In genomic region chr1:207993477-207994445, GRCh38 we compare ENCODE assay signal across 10 cellular contexts.
DNase-seq lines count a peak whose midpoint lies in the region; ATAC-seq, FAIRE-seq and TF ChIP-seq lines count a peak whose summit lies in the region.
"Had no signal": no experiment of that assay in that cellular context is flagged by ENCODE, and none has a peak within 500 bp of the region (broad histone marks: within the 10 kb centered on the region; RNA-seq: fewer than 3 reads in every experiment).

No MANE protein-coding gene starts in this region.

- peak; percentile 73 for ATAC-seq in HepG2
- ATAC-seq in right lobe of liver: no peak
- ATAC-seq: activated T-cell treated with anti-CD3 and anti-CD28 coated beads, Interleukin-2, amount 50 U/mL, for 72 hours had no signal

- TF ChIP-seq EP300 in HepG2 (IDR thresholded peaks at IDR 0.05; ENCODE audit: low read depth in 2 of 2, low read length in 2 of 2): no peak
- TF ChIP-seq EP300 in HepG2 (CRISPR knock-in tag; IDR thresholded peaks at IDR 0.05; ENCODE audit: borderline replicate concordance): no peak

- H3K27me3 ChIP-seq in HepG2 (ENCODE audit: control insufficient read depth in 1 of 2, insufficient read depth in 2 of 2, low read length in 2 of 2): peaks cover 0 to 8% of the 10 kb centered on the region in 2 experiments; a peak in 1 of 5 replicates
- H3K27me3 ChIP-seq in right lobe of liver: no peaks in the 10 kb centered on the region
- H3K27me3 ChIP-seq in NT2/D1 (ENCODE audit: insufficient read depth, insufficient read length): no peaks in the 10 kb centered on the region

- H3K4me1 ChIP-seq in HepG2 (ENCODE audit: insufficient read depth, low read length) (no peaks in the 10 kb centered on the region), right lobe of liver (no peaks in the 10 kb centered on the region), NT2/D1 (ENCODE audit: insufficient read depth, insufficient read length) (peaks cover 6% of the 10 kb centered on the region)

- no peak overlapping the region for H3K4me3 ChIP-seq in HepG2 (replicated peaks in 1 of 3; ENCODE audit: insufficient read depth in 1 of 3, low read depth in 2 of 3, low read length in 3 of 3)
- H3K4me3 ChIP-seq in right lobe of liver: no peak overlapping the region
- H3K4me3 ChIP-seq in NT2/D1 (ENCODE audit: insufficient read length, low read depth): no peak overlapping the region
- H3K4me3 ChIP-seq in lower leg skin (ENCODE audit: low read depth, poor library complexity, severe bottlenecking): no peak overlapping the region

- no peaks in the 10 kb centered on the region for H3K79me2 ChIP-seq in HepG2 (ENCODE audit: insufficient read depth, low read length)

- no peak overlapping the region for H3K4me2 ChIP-seq in HepG2 (ENCODE audit: low read depth, low read length)

- CTCF ChIA-PET in HepG2 (lab: Yijun Ruan, JAX; ENCODE audit: low intra/inter-chr PET ratio, low total read pairs): no interaction called here

- DNase-seq in HepG2 (ENCODE audit: low spot score) (no peak), right lobe of liver (no peak), NT2/D1 (ENCODE audit: low read depth, low spot score) (peak; percentile 57), fibroblast of peridontal ligament (ENCODE audit: extremely low read depth) (peak; percentile 10), SIG-M5 (lab: John Stamatoyannopoulos, UW) (no peak), NCI-H2029 treated with DMSO at 0.1 percent for 48 hours (lab: John Stamatoyannopoulos, UW) (no peak), RCC 7860 (ENCODE audit: low spot score) (no peak), lower leg skin (ENCODE audit: low spot score in 2 of 2) (no peak)

- intact Hi-C loops in HepG2 (cut with micrococcal nuclease; ENCODE audit: unreplicated experiment): no loop called here
- intact Hi-C loops in right lobe of liver (cut with DNase I): no loop called here
- intact Hi-C loops in lower leg skin (cut with DNase I; ENCODE audit: low total_unique reads): no loop called here

- in situ Hi-C loops in HepG2 (cut with HindIII; ENCODE audit: extremely low pct_ligation_motif_present, low pct_unique_long_range_greater_than_20kb): loop anchor here (10.0 kb wide), 1 partner anchor 109 kb away; no protein-coding TSS in a partner anchor

- no TSS peak for BruUV-seq in HepG2 (replicated peaks; lab: Mats Ljungman, UMichigan)

- no peaks in the 10 kb centered on the region for H3K9me3 ChIP-seq in HepG2 (ENCODE audit: low read length)
- no peaks in the 10 kb centered on the region for H3K9me3 ChIP-seq in right lobe of liver
- H3K9me3 ChIP-seq in NT2/D1 (ENCODE audit: insufficient read depth, low read length): no peaks in the 10 kb centered on the region

- no peak for TF ChIP-seq RAD21 in HepG2 (CRISPR knock-in tag; IDR thresholded peaks at IDR 0.05)

- no peak for TF ChIP-seq POLR2A in HepG2 (IDR thresholded peaks at IDR 0.05; ENCODE audit: insufficient read depth in 1 of 2, low read depth in 2 of 2, low read length in 2 of 2)
- no peak for TF ChIP-seq POLR2A in right lobe of liver (IDR thresholded peaks at IDR 0.05)
- no peak for TF ChIP-seq POLR2A in lower leg skin (IDR thresholded peaks at IDR 0.05)

- FAIRE-seq in HepG2 (lab: Jason Lieb, UNC): no peak
- FAIRE-seq in RCC 7860 (lab: Jason Lieb, UNC): no peak

- WGBS in HepG2 (ENCODE audit: low lambda C conversion rate): 54% methylated on average over 5 of the region's 5 CpGs
- WGBS in right lobe of liver (ENCODE audit: insufficient coverage, low coverage, low lambda C conversion rate, missing lambda C conversion rate): 74% methylated on average over 5 of the region's 5 CpGs
- WGBS in lower leg skin, 2 donors: 84 to 85% methylated on average over 5 of the region's 5 CpGs

- H2AFZ ChIP-seq in HepG2 (ENCODE audit: low read length): no peak overlapping the region

- no peak overlapping the region for H3K27ac ChIP-seq in HepG2 (ENCODE audit: extremely low read length, insufficient read depth, low read length)
- H3K27ac ChIP-seq in right lobe of liver: no peak overlapping the region
- H3K27ac ChIP-seq: HL-60 had no signal

- H3K9ac ChIP-seq in HepG2 (ENCODE audit: insufficient read depth, low read depth, low read length) (no peak overlapping the region), NT2/D1 (ENCODE audit: insufficient read length, low read depth) (no peak overlapping the region)

- no peaks in the 10 kb centered on the region for H4K20me1 ChIP-seq in HepG2 (ENCODE audit: insufficient read depth, low read length)

- TF ChIP-seq CTCF in HepG2 (CRISPR knock-in tag; IDR thresholded peaks at IDR 0.05): peak; percentile 74
- peak in 2 of 4 donors; percentile 14 to 19 for TF ChIP-seq CTCF in right lobe of liver (IDR thresholded peaks at IDR 0.05)
- no peak for TF ChIP-seq CTCF in lower leg skin (IDR thresholded peaks at IDR 0.05)

- POLR2A ChIA-PET in HepG2 (lab: Yijun Ruan, JAX): no interaction called here

- H3K36me3 ChIP-seq in HepG2 (replicated peaks in 1 of 2; ENCODE audit: control insufficient read depth in 1 of 2, insufficient read depth in 2 of 2, low read length in 2 of 2) (no peaks in the 10 kb centered on the region), right lobe of liver (no peaks in the 10 kb centered on the region), NT2/D1 (ENCODE audit: insufficient read depth, insufficient read length, low read length) (no peaks in the 10 kb centered on the region)

TF ChIP-seq in HepG2, 621 proteins besides CTCF, POLR2A, EP300 and RAD21:
- TF ChIP-seq STAG1 (CRISPR knock-in tag; IDR thresholded peaks at IDR 0.05) (peak; percentile 76), MATR3 (CRISPR knock-in tag; IDR thresholded peaks at IDR 0.05) (no peak)

Comparison
In these comparisons a context has a peak if more than half of its experiments do, and no peak if none do; other contexts are left out.
1. DNase-seq: peak in NT2/D1 (single experiment) and fibroblast of peridontal ligament (single experiment); none in HepG2 (single experiment), right lobe of liver (0 of 3), SIG-M5 (single experiment), NCI-H2029 treated with DMSO at 0.1 percent for 48 hours (single experiment), RCC 7860 (single experiment) and lower leg skin (0 of 2).